Comparison of ENCODE assay signal across 28 cellular contexts in genomic region chr11:82355313-82355823, GRCh38.
DNase-seq lines count a peak whose midpoint lies in the region; ATAC-seq and TF ChIP-seq lines count a peak whose summit lies in the region.
"Had no signal": no experiment of that assay in that cellular context is flagged by ENCODE, and none has a peak within 500 bp of the region (broad histone marks: within the 10 kb centered on the region; RNA-seq: fewer than 3 reads in every experiment).

No MANE protein-coding gene starts in this region.

- TF ChIP-seq CTCF in C4-2B (conservative IDR thresholded peaks at IDR 0.05) (peak; percentile 14), VCaP (conservative IDR thresholded peaks at IDR 0.05) (peak; percentile 55; the same call in 1 of the 2 replicates)

- no peak overlapping the region for H3K27ac ChIP-seq in C4-2B
- no peak overlapping the region for H3K27ac ChIP-seq in VCaP
- H3K27ac ChIP-seq: 22Rv1; A549; BLaER1; BLaER1 treated with 17β-estradiol and CSF1 and Interleukin-3, amounts not matched to agents 10 nM and 100 nM had no signal

- no peak for DNase-seq in SW480 (ENCODE audit: low spot score)
- DNase-seq: 8988T; ACHN; AML-193; BE2C; C1 segment of cervical spinal cord; Caco-2; Calu3; CD4-positive, alpha-beta memory T cell; CD4-positive, alpha-beta T cell; CD4-positive, CD25-positive, alpha-beta regulatory T cell; CD8-positive, alpha-beta memory T cell; CD8-positive, alpha-beta T cell; COR-L47; DMS 273 treated with DMSO at 0.1 percent for 48 hours; DMS153; DMS53; DMS79; DMS79 treated with DMSO at 0.1 percent for 48 hours; DND-41; EL had no signal

- ATAC-seq in HG03097 (IDR thresholded peaks at IDR 0.05; ENCODE audit: low FRiP score, unreplicated experiment) = no peak
- ATAC-seq: A549; CD8-positive, alpha-beta T cell had no signal
